ENCODE assay signal across 19 cellular contexts in genomic region chr15:98611808-98612207, GRCh38.
"Had no signal": no experiment of that assay in that cellular context is flagged by ENCODE, and none has a peak within 500 bp of the region (broad histone marks: within the 10 kb centered on the region; RNA-seq: fewer than 3 reads in every experiment).

No MANE protein-coding gene starts in this region.

- DNase-seq: activated B cell treated with CpG ODN at 0.5 μM for 24 hours; activated CD4-positive, alpha-beta T cell treated with anti-CD3 and anti-CD28 coated beads for 48 hours; activated CD8-positive, alpha-beta memory T cell treated with anti-CD3 and anti-CD28 coated beads, Interleukin-2, amount 50 U/mL, for 4 hours; activated CD8-positive, alpha-beta T cell treated with anti-CD3 and anti-CD28 coated beads for 36 hours; activated effector memory CD4-positive, alpha-beta T cell treated with Interleukin-2 at 50 U/mL for 16 hours; activated naive CD4-positive, alpha-beta T cell treated with anti-CD3 and anti-CD28 coated beads, Interleukin-2, amount 10 ng/mL, durations not matched to agents 7 days and 5 days; activated T-cell treated with anti-CD3 and anti-CD28 coated beads, Interleukin-2, amount 50 U/mL, for 48 hours; cortex of kidney; left ventricle myocardium inferior; right cardiac atrium; small intestine; stimulated activated CD4-positive, alpha-beta T cell treated with anti-CD3 and anti-CD28 coated beads, Interleukin-15, amount 100 ng/mL, for 24 hours; stimulated activated CD4-positive, alpha-beta T cell treated with anti-CD3 and anti-CD28 coated beads, Interleukin-2, amount 100 ng/mL, for 48 hours; T-helper 9 cell had no signal

- H3K36me3 Mint-ChIP-seq: activated naive CD4-positive, alpha-beta T cell treated with anti-CD3 and anti-CD28 coated beads, Interleukin-2, amount 10 ng/mL, durations not matched to agents 7 days and 5 days had no signal

- H3K27me3 ChIP-seq: ascending aorta, tibial nerve had no signal

- H3K27ac ChIP-seq: ascending aorta, breast epithelium, left ventricle myocardium inferior, prostate gland, tibial nerve had no signal

- H3K9me3 ChIP-seq: ascending aorta, breast epithelium, left ventricle myocardium inferior, prostate gland, tibial nerve had no signal

- H3K4me3 ChIP-seq: ascending aorta, breast epithelium, left ventricle myocardium inferior, prostate gland, tibial nerve had no signal

- ATAC-seq: activated CD8-positive, alpha-beta T cell treated with anti-CD3 and anti-CD28 coated beads for 36 hours; right cardiac atrium had no signal

- H3K27me3 Mint-ChIP-seq: activated CD8-positive, alpha-beta T cell treated with anti-CD3 and anti-CD28 coated beads for 36 hours had no signal

- H3K36me3 ChIP-seq: ascending aorta, breast epithelium, left ventricle myocardium inferior, prostate gland, tibial nerve had no signal

- H3K4me1 Mint-ChIP-seq: activated B cell treated with CpG ODN at 0.5 μM for 24 hours had no signal

- H3K4me3 Mint-ChIP-seq: activated B cell treated with CpG ODN at 0.5 μM for 24 hours; activated CD8-positive, alpha-beta T cell treated with anti-CD3 and anti-CD28 coated beads for 36 hours; stimulated activated naive CD8-positive, alpha-beta T cell treated with anti-CD3 and anti-CD28 coated beads, Interleukin-15, Interleukin-2, amounts not matched to agents 100 ng/mL and 50 ng/mL, for 24 hours had no signal

- H3K4me1 ChIP-seq: ascending aorta, breast epithelium, left ventricle myocardium inferior, prostate gland, tibial nerve had no signal

- H3K9me3 Mint-ChIP-seq: activated B cell treated with CpG ODN at 0.5 μM for 24 hours; activated CD8-positive, alpha-beta T cell treated with anti-CD3 and anti-CD28 coated beads for 36 hours; activated naive CD4-positive, alpha-beta T cell treated with anti-CD3 and anti-CD28 coated beads, Interleukin-2, amount 10 ng/mL, durations not matched to agents 7 days and 5 days; stimulated activated naive CD8-positive, alpha-beta T cell treated with anti-CD3 and anti-CD28 coated beads, Interleukin-15, Interleukin-2, amounts not matched to agents 100 ng/mL and 50 ng/mL, for 24 hours had no signal

- H3K27ac Mint-ChIP-seq: activated B cell treated with CpG ODN at 0.5 μM for 24 hours; activated CD8-positive, alpha-beta T cell treated with anti-CD3 and anti-CD28 coated beads for 36 hours; stimulated activated naive CD8-positive, alpha-beta T cell treated with anti-CD3 and anti-CD28 coated beads, Interleukin-15, Interleukin-2, amounts not matched to agents 100 ng/mL and 50 ng/mL, for 24 hours had no signal
